Comparison of ENCODE assay signal across 8 cellular contexts in genomic region chr1:1033009-1033587, GRCh38. TPM values are rescaled to one million over a fixed set of nuclear protein-coding genes. Genes with fewer than 3 reads are reported as not detected.
A peak's percentile ranks its signal among the peaks of the same experiment; 100 is the strongest.
DNase-seq lines count a peak whose midpoint lies in the region; ATAC-seq, FAIRE-seq and TF ChIP-seq lines count a peak whose summit lies in the region.

No MANE protein-coding gene starts in this region.

- H3K27ac Mint-ChIP-seq in activated CD4-positive, alpha-beta T cell treated with anti-CD3 and anti-CD28 coated beads, Interleukin-2, amount 10 ng/mL, durations not matched to agents 24 days and 14 days, result no peak overlapping the region
- H3K27ac Mint-ChIP-seq in dendritic cell treated with granulocyte-macrophage colony-stimulating factor and Interleukin-4, amounts not matched to agents 40 ng/mL and 50 ng/mL, for 4 days, result no peak overlapping the region

- H3K36me3 Mint-ChIP-seq in activated CD4-positive, alpha-beta T cell treated with anti-CD3 and anti-CD28 coated beads, Interleukin-2, amount 10 ng/mL, durations not matched to agents 24 days and 14 days (ENCODE audit: low read depth), result no peaks in the 10 kb centered on the region
- H3K36me3 Mint-ChIP-seq in dendritic cell treated with granulocyte-macrophage colony-stimulating factor and Interleukin-4, amounts not matched to agents 40 ng/mL and 50 ng/mL, for 4 days (ENCODE audit: low read depth), result peaks cover 21% of the 10 kb centered on the region

- no peak for TF ChIP-seq CTCF in lower leg skin (IDR thresholded peaks at IDR 0.05)

- H3K27me3 Mint-ChIP-seq in activated CD4-positive, alpha-beta T cell treated with anti-CD3 and anti-CD28 coated beads, Interleukin-2, amount 10 ng/mL, durations not matched to agents 24 days and 14 days, result peaks cover 11% of the 10 kb centered on the region
- peaks cover 43% of the 10 kb centered on the region for H3K27me3 Mint-ChIP-seq in dendritic cell treated with granulocyte-macrophage colony-stimulating factor and Interleukin-4, amounts not matched to agents 40 ng/mL and 50 ng/mL, for 4 days

- H3K4me3 Mint-ChIP-seq in activated CD4-positive, alpha-beta T cell treated with anti-CD3 and anti-CD28 coated beads, Interleukin-2, amount 10 ng/mL, durations not matched to agents 24 days and 14 days, result peak overlapping the region; percentile 51
- H3K4me3 Mint-ChIP-seq in dendritic cell treated with granulocyte-macrophage colony-stimulating factor and Interleukin-4, amounts not matched to agents 40 ng/mL and 50 ng/mL, for 4 days, result peak overlapping the region; percentile 69

- intact Hi-C loops in activated CD4-positive, alpha-beta T cell treated with anti-CD3 and anti-CD28 coated beads, Interleukin-2, amount 10 ng/mL, durations not matched to agents 24 days and 14 days (cut with micrococcal nuclease), result loop anchor here (1.0 to 10.0 kb wide), 4 partner anchors 26 to 259 kb away; partner anchors contain the start of genes C1orf159 and TNFRSF18
- intact Hi-C loops in dendritic cell treated with granulocyte-macrophage colony-stimulating factor and Interleukin-4, amounts not matched to agents 40 ng/mL and 50 ng/mL, for 4 days (cut with micrococcal nuclease), result loop anchor here (2.0 kb wide), 1 partner anchor 90 kb away; no protein-coding TSS in a partner anchor
- intact Hi-C loops in lower leg skin (cut with DNase I; ENCODE audit: low total_unique reads), result no loop called here

- no peaks in the 10 kb centered on the region for H3K9me3 Mint-ChIP-seq in activated CD4-positive, alpha-beta T cell treated with anti-CD3 and anti-CD28 coated beads, Interleukin-2, amount 10 ng/mL, durations not matched to agents 24 days and 14 days
- no peaks in the 10 kb centered on the region for H3K9me3 Mint-ChIP-seq in dendritic cell treated with granulocyte-macrophage colony-stimulating factor and Interleukin-4, amounts not matched to agents 40 ng/mL and 50 ng/mL, for 4 days

- peak; percentile 97 for FAIRE-seq in GM18507 (lab: Jason Lieb, UNC)

- no peak for TF ChIP-seq POLR2A in lower leg skin (IDR thresholded peaks at IDR 0.05)

- H3K4me3 ChIP-seq in lower leg skin (ENCODE audit: low read depth, poor library complexity, severe bottlenecking), result no peak overlapping the region

- 13 to 14% methylated on average over 29 to 51 of the region's 73 CpGs for WGBS in lower leg skin, 2 donors

- peaks cover 5% of the 10 kb centered on the region for H3K4me1 Mint-ChIP-seq in activated CD4-positive, alpha-beta T cell treated with anti-CD3 and anti-CD28 coated beads, Interleukin-2, amount 10 ng/mL, durations not matched to agents 24 days and 14 days
- peaks cover 25% of the 10 kb centered on the region for H3K4me1 Mint-ChIP-seq in dendritic cell treated with granulocyte-macrophage colony-stimulating factor and Interleukin-4, amounts not matched to agents 40 ng/mL and 50 ng/mL, for 4 days (ENCODE audit: low read depth)

- ATAC-seq in HG02943 (IDR thresholded peaks at IDR 0.05; ENCODE audit: low read depth, unreplicated experiment), result peak; percentile 76

- peak; percentile 86 for DNase-seq in GM18507 (ENCODE audit: extremely low spot score, insufficient read length, low read depth)
- DNase-seq in NCI-H2171 (lab: John Stamatoyannopoulos, UW), result peak; percentile 97
- peak; percentile 97 for DNase-seq in activated CD4-positive, alpha-beta T cell treated with anti-CD3 and anti-CD28 coated beads, Interleukin-2, amount 10 ng/mL, durations not matched to agents 24 days and 14 days
- peak; percentile 69 to 95 for DNase-seq in lower leg skin (ENCODE audit: low spot score in 2 of 2)
- DNase-seq in stimulated activated CD4-positive, alpha-beta T cell treated with anti-CD3 and anti-CD28 coated beads, TNF-alpha, amount 100 ng/mL, for 4 hours (ENCODE audit: low read depth in 3 of 3), result peak; percentile 83 to 88 (median 88)
- DNase-seq in NK-92 (lab: John Stamatoyannopoulos, UW; ENCODE audit: unreplicated experiment), result no peak

RNA-seq across cellular contexts. Expression of gene AGRN, which starts 13.2 kb away (rescaled TPM):
- 29.6 and 35.8 TPM in 2 replicates for total RNA-seq in activated CD4-positive, alpha-beta T cell treated with anti-CD3 and anti-CD28 coated beads, Interleukin-2, amount 10 ng/mL, durations not matched to agents 24 days and 14 days
- total RNA-seq in lower leg skin, result 10 to 100 TPM; 36.9 to 55.8 (median 54.6) TPM

RNA-seq across cellular contexts. Expression of gene ISG15, which starts 19.8 kb away (rescaled TPM):
- 43.3 and 45.5 TPM in 2 replicates for total RNA-seq in activated CD4-positive, alpha-beta T cell treated with anti-CD3 and anti-CD28 coated beads, Interleukin-2, amount 10 ng/mL, durations not matched to agents 24 days and 14 days
- 10 to 100 TPM in 1 of 4 donors, 1 to 10 TPM in 3; 3.6 to 12.9 (median 6.0) TPM for total RNA-seq in lower leg skin

RNA-seq across cellular contexts. Expression of gene HES4, which starts 33.2 kb away (rescaled TPM):
- 2.8 and 5.0 TPM in 2 replicates for total RNA-seq in activated CD4-positive, alpha-beta T cell treated with anti-CD3 and anti-CD28 coated beads, Interleukin-2, amount 10 ng/mL, durations not matched to agents 24 days and 14 days
- total RNA-seq in lower leg skin, result 10 to 100 TPM; 30.4 to 70.4 (median 40.9) TPM

RNA-seq across cellular contexts. Expression of gene RNF223, which starts 41.0 kb away (rescaled TPM):
- not detected in 2 replicates for total RNA-seq in activated CD4-positive, alpha-beta T cell treated with anti-CD3 and anti-CD28 coated beads, Interleukin-2, amount 10 ng/mL, durations not matched to agents 24 days and 14 days
- 10 to 100 TPM in 2 of 4 donors, 1 to 10 TPM in 2; 9.4 to 19.5 (median 10.5) TPM for total RNA-seq in lower leg skin

RNA-seq across cellular contexts. Expression of gene PERM1, which starts 51.2 kb away (rescaled TPM):
- not detected in 2 replicates for total RNA-seq in activated CD4-positive, alpha-beta T cell treated with anti-CD3 and anti-CD28 coated beads, Interleukin-2, amount 10 ng/mL, durations not matched to agents 24 days and 14 days
- total RNA-seq in lower leg skin, result under 1 TPM in 3 of 4 donors, not detected in 1; 0.17 to 0.46 (median 0.29) TPM
